8 cellular contexts compared by ENCODE assay signal in genomic region chr1:39258146-39258924, GRCh38. TPM values are rescaled to one million over a fixed set of nuclear protein-coding genes. Genes with fewer than 3 reads are reported as not detected.
A peak's percentile ranks its signal among the peaks of the same experiment; 100 is the strongest.
DNase-seq lines count a peak whose midpoint lies in the region; ATAC-seq, FAIRE-seq and TF ChIP-seq lines count a peak whose summit lies in the region.

No MANE protein-coding gene starts in this region.

- H3K4me1 ChIP-seq in A549, result 0 out of 3 replicates have a peak, but pooled peaks cover 6% of the 10 kb centered on the region

- intact Hi-C loops in activated CD4-positive, alpha-beta T cell treated with anti-CD3 and anti-CD28 coated beads, Interleukin-2, amount 10 ng/mL, durations not matched to agents 24 days and 14 days (cut with micrococcal nuclease), result loop anchor here (1.0 kb wide), 3 partner anchors 66 to 156 kb away; no protein-coding TSS in a partner anchor

- peak; percentile 64 to 80 for DNase-seq in A549 (ENCODE audit: low read depth in 1 of 2, low spot score in 1 of 2)
- peak; percentile 48 for DNase-seq in GM19239 (ENCODE audit: insufficient read length, low spot score)
- DNase-seq in NCI-H446 treated with DMSO at 0.1 percent for 48 hours (lab: John Stamatoyannopoulos, UW), result peak; percentile 5
- DNase-seq in activated CD4-positive, alpha-beta T cell treated with anti-CD3 and anti-CD28 coated beads, Interleukin-2, amount 10 ng/mL, durations not matched to agents 24 days and 14 days, result peak; percentile 88
- peak; percentile 78 for DNase-seq in choroid plexus epithelial cell (ENCODE audit: low read depth)
- peak; percentile 65 for DNase-seq in left lobe of liver (ENCODE audit: low spot score)
- peak; percentile 45 to 58 (median 55) for DNase-seq in stimulated activated CD4-positive, alpha-beta T cell treated with anti-CD3 and anti-CD28 coated beads, TNF-alpha, amount 100 ng/mL, for 24 hours (ENCODE audit: low read depth in 3 of 3)

- H3K4me1 Mint-ChIP-seq in activated CD4-positive, alpha-beta T cell treated with anti-CD3 and anti-CD28 coated beads, Interleukin-2, amount 10 ng/mL, durations not matched to agents 24 days and 14 days, result peaks cover 21% of the 10 kb centered on the region

- H3K4me2 ChIP-seq in A549, result no peak overlapping the region

- FAIRE-seq in A549 (lab: Jason Lieb, UNC), result no peak
- FAIRE-seq in GM19239 (lab: Jason Lieb, UNC), result peak; percentile 92

- TF ChIP-seq EP300 in A549 (IDR thresholded peaks at IDR 0.05), result no peak

- peaks cover 28% of the 10 kb centered on the region for H3K36me3 Mint-ChIP-seq in activated CD4-positive, alpha-beta T cell treated with anti-CD3 and anti-CD28 coated beads, Interleukin-2, amount 10 ng/mL, durations not matched to agents 24 days and 14 days (ENCODE audit: low read depth)

- H3K27ac ChIP-seq in A549, result peak overlapping the region in 1 of 2 experiments; percentile 33; a peak in 1 of 6 replicates

- peak; percentile 91 to 93 for TF ChIP-seq RAD21 in A549 (conservative IDR thresholded peaks at IDR 0.05 in 1 of 2, IDR thresholded peaks at IDR 0.05 in 1 of 2)

- ATAC-seq in A549 (peak; percentile 90 to 94), left lobe of liver (peak; percentile 98), GM19452 (IDR thresholded peaks at IDR 0.05; ENCODE audit: unreplicated experiment) (no peak)

- H3K27ac Mint-ChIP-seq in activated CD4-positive, alpha-beta T cell treated with anti-CD3 and anti-CD28 coated beads, Interleukin-2, amount 10 ng/mL, durations not matched to agents 24 days and 14 days, result peak overlapping the region; percentile 57

- no peak overlapping the region for H3K4me3 Mint-ChIP-seq in activated CD4-positive, alpha-beta T cell treated with anti-CD3 and anti-CD28 coated beads, Interleukin-2, amount 10 ng/mL, durations not matched to agents 24 days and 14 days

- no peaks in the 10 kb centered on the region for H3K27me3 Mint-ChIP-seq in activated CD4-positive, alpha-beta T cell treated with anti-CD3 and anti-CD28 coated beads, Interleukin-2, amount 10 ng/mL, durations not matched to agents 24 days and 14 days

- POLR2A ChIA-PET in A549 (lab: Yijun Ruan, JAX), result interaction anchor here (1.1 kb wide), 1 partner anchor 66 kb away, joined by 7 read pairs; no protein-coding TSS in a partner anchor

- TF ChIP-seq CTCF in A549 (IDR thresholded peaks at IDR 0.05), result peak; percentile 84
- peak; percentile 89 for TF ChIP-seq CTCF in choroid plexus epithelial cell (conservative IDR thresholded peaks at IDR 0.05; ENCODE audit: low read depth, low read length)

- H3K9me3 ChIP-seq in A549, result no peaks in the 10 kb centered on the region

- H3K4me3 ChIP-seq in A549 (no peak overlapping the region), choroid plexus epithelial cell (ENCODE audit: low read depth, low read length) (no peak overlapping the region)

- CTCF ChIA-PET in A549 (lab: Yijun Ruan, JAX), result interaction anchor here (0.6 to 7.5 kb wide), 47 partner anchors 8 to 199 kb away, joined by 3 to 95 read pairs (median 5); partner anchors contain the start of gene MACF1

- WGBS in A549 (ENCODE audit: missing lambda C conversion rate), result 45% methylated on average over 7 of the region's 7 CpGs

- no peaks in the 10 kb centered on the region for H3K9me3 Mint-ChIP-seq in activated CD4-positive, alpha-beta T cell treated with anti-CD3 and anti-CD28 coated beads, Interleukin-2, amount 10 ng/mL, durations not matched to agents 24 days and 14 days

- TF ChIP-seq POLR2A in A549 (IDR thresholded peaks at IDR 0.05; ENCODE audit: low read length), result no peak

TF ChIP-seq in A549, 52 proteins besides CTCF, POLR2A, EP300 and RAD21:
- TF ChIP-seq KDM5A (IDR thresholded peaks at IDR 0.05) (no peak), USF2 (IDR thresholded peaks at IDR 0.05) (peak; percentile 36), CEBPB (IDR thresholded peaks at IDR 0.05) (no peak), RFX5 (IDR thresholded peaks at IDR 0.05) (no peak), E2F6 (IDR thresholded peaks at IDR 0.05; ENCODE audit: borderline replicate concordance, low read depth) (no peak), TP53 (CRISPR knock-in tag; IDR thresholded peaks at IDR 0.05) (no peak), HEYL (CRISPR knock-in tag; IDR thresholded peaks at IDR 0.05) (no peak), ATOH8 (CRISPR knock-in tag; IDR thresholded peaks at IDR 0.05; ENCODE audit: low read depth) (no peak), FOSB (CRISPR knock-in tag; IDR thresholded peaks at IDR 0.05) (no peak), REST (IDR thresholded peaks at IDR 0.05) (no peak), CHD4 (IDR thresholded peaks at IDR 0.05; ENCODE audit: borderline replicate concordance) (no peak), HOXB5 (CRISPR knock-in tag; IDR thresholded peaks at IDR 0.05) (no peak), MAX (IDR thresholded peaks at IDR 0.05) (peak; percentile 19; the same call in 1 of the 2 replicates), GATA3 (IDR thresholded peaks at IDR 0.05; ENCODE audit: borderline replicate concordance) (no peak), TFCP2L1 (CRISPR knock-in tag; IDR thresholded peaks at IDR 0.05) (no peak), MAFK (IDR thresholded peaks at IDR 0.05; ENCODE audit: partially characterized antibody) (no peak), SMC3 (IDR thresholded peaks at IDR 0.05) (peak; percentile 93), CBX8 (IDR thresholded peaks at IDR 0.05) (no peak), HES2 (IDR thresholded peaks at IDR 0.05) (no peak), POLR2AphosphoS2 (conservative IDR thresholded peaks at IDR 0.05; ENCODE audit: low read length) (no peak)

RNA-seq across cellular contexts. Expression of gene MACF1, which starts 53.8 kb away (rescaled TPM):
- polyA plus RNA-seq in A549 (2011; rRNA removed) (64.2 and 75.7 TPM in 2 replicates), A549 (2017; fragmentation: RNase III; extraction: RNeasy Plus Mini Kit Qiagen cat#74134 plus additional on column Dnase treatment) (41.9 to 46.0 TPM (median 45.7 TPM) in 3 replicates)
- polyA plus RNA-seq in A549 (2012; cell fraction: cytosol; rRNA removed), result 7.9 and 9.6 TPM in 2 replicates
- polyA plus RNA-seq in A549 (2012; cell fraction: nucleus; rRNA removed), result 56.1 and 99.6 TPM in 2 replicates
- polyA minus RNA-seq in A549 (2011; rRNA and poly(A)+ RNA removed), result 170 and 172 TPM in 2 replicates
- total RNA-seq in activated CD4-positive, alpha-beta T cell treated with anti-CD3 and anti-CD28 coated beads, Interleukin-2, amount 10 ng/mL, durations not matched to agents 24 days and 14 days, result 203 and 204 TPM in 2 replicates
- total RNA-seq in left lobe of liver, result 89.9 TPM

Comparison
In these comparisons a context has a peak if more than half of its experiments do, and no peak if none do; other contexts are left out.
1. DNase-seq: peak in every context shown above with its lines; median percentile 88 in activated CD4-positive, alpha-beta T cell treated with anti-CD3 and anti-CD28 coated beads, Interleukin-2, amount 10 ng/mL, durations not matched to agents 24 days and 14 days; 78 in choroid plexus epithelial cell; 72 in A549; 65 in left lobe of liver; 55 in stimulated activated CD4-positive, alpha-beta T cell treated with anti-CD3 and anti-CD28 coated beads, TNF-alpha, amount 100 ng/mL, for 24 hours; 48 in GM19239; 5 in NCI-H446 treated with DMSO at 0.1 percent for 48 hours.